8 cellular contexts compared by ENCODE assay signal in the genomic region with DNA sequence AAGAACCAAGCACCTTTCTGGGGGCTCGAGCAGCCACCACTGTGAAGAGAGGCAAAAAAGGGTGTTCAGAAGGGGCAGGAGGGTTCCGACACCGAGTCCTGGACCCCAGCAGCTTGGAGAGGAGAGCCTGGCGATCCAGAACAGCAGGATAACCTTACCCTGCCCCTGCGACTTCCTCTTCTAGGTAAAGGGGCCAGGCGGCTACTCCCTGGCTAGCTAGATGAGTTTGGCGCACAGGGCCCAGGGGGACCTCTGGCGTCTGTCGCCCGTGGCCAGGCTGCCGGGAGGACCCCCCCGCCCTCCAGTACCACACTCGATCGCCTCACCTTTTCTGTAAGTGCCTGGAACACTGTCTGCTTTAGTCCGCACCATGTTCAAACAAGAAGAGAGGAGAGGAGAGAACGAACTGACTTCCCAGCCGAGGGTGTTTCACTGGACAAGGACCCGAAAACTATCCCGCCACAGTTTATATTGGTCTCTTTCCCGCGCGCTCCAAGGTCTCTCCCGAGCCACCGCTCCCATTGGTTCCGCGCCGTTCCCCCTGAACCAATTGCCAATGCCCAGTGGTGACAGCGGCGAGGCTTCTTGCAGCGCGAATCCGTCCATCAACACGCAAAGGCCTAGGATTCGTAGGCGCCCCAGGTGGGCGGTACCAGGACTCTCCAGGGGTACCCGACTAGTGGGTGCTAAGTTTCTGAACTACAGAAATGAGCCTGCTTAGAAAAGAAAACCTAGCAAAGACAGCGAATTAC. TPM values are rescaled to one million over a fixed set of nuclear protein-coding genes. Genes with fewer than 3 reads are reported as not detected.
DNase-seq lines count a peak whose midpoint lies in the region; ATAC-seq, FAIRE-seq and TF ChIP-seq lines count a peak whose summit lies in the region.

TSS of gene PCLAF (minus strand) at position 442 of the 752 bp plus-strand sequence. CDS start at position 372, 70 bp downstream.

- peak; percentile 81 for FAIRE-seq in keratinocyte (lab: Jason Lieb, UNC)

- H3K9me1 ChIP-seq in keratinocyte (ENCODE audit: control insufficient read depth, extremely low read depth, insufficient read depth, low read length), result no peaks in the 10 kb centered on the region

- dilution Hi-C loops in keratinocyte (cut with MboI; ENCODE audit: extremely low pct_ligation_motif_present, low sequenced_read_pairs), result no loop called here

- peak within 1 kb of the TSS; percentile 90 for H2AFZ ChIP-seq in keratinocyte (ENCODE audit: control insufficient read depth, low read length)

- H3K9ac ChIP-seq in keratinocyte (ENCODE audit: control insufficient read depth, extremely low read depth, insufficient read depth, low read length), result peak within 1 kb of the TSS; percentile 82

- peak; percentile 95 for ATAC-seq in HG03439 (IDR thresholded peaks at IDR 0.05; ENCODE audit: unreplicated experiment)

- peak within 1 kb of the TSS; percentile 99 for H3K4me2 ChIP-seq in keratinocyte (ENCODE audit: control insufficient read depth, extremely low read depth, insufficient read depth, low read depth, low read length)

- H4K20me1 ChIP-seq in keratinocyte (ENCODE audit: control insufficient read depth, extremely low read depth, insufficient read depth, low read length), result no peaks in the 10 kb centered on the region

- H3K4me3 ChIP-seq in BE2C (ENCODE audit: low read depth, low read length), result peak within 1 kb of the TSS; percentile 86
- peak within 1 kb of the TSS; percentile 42 to 87 (median 79) for H3K4me3 ChIP-seq in keratinocyte (ENCODE audit: control insufficient read depth in 2 of 3, extremely low read depth in 1 of 3, insufficient read depth in 2 of 3, low read depth in 1 of 3, low read length in 3 of 3)

- DNase-seq in BE2C (peak; percentile 98), GM19238 (ENCODE audit: insufficient read length, low spot score) (peak; percentile 91), NCI-H510A (lab: John Stamatoyannopoulos, UW) (peak; percentile 83), cerebellum (ENCODE audit: low spot score) (peak; percentile 94), keratinocyte (ENCODE audit: low read depth, low spot score) (no peak)
- peak; percentile 87 for DNase-seq in activated CD4-positive, CD25-positive, alpha-beta regulatory T cell treated with anti-CD3 and anti-CD28 coated beads, Interleukin-2, amount 50 U/mL, for 72 hours
- DNase-seq in stimulated activated CD4-positive, alpha-beta T cell treated with anti-CD3 and anti-CD28 coated beads, Interleukin-15, amount 100 ng/mL, for 1 hour (ENCODE audit: low read depth in 1 of 2, low spot score in 1 of 2), result peak; percentile 73 to 79

- no peaks in the 10 kb centered on the region for H3K4me1 ChIP-seq in BE2C
- peaks cover 9% of the 10 kb centered on the region for H3K4me1 ChIP-seq in keratinocyte (ENCODE audit: control insufficient read depth, extremely low read depth, insufficient read depth, low read length)

- H3K9me3 ChIP-seq in BE2C, result no peaks in the 10 kb centered on the region
- no peaks in the 10 kb centered on the region for H3K9me3 ChIP-seq in keratinocyte (ENCODE audit: control insufficient read depth, low read depth, low read length)

- H3K36me3 ChIP-seq in BE2C, result peaks cover 17% of the 10 kb centered on the region
- H3K36me3 ChIP-seq in keratinocyte (ENCODE audit: control insufficient read depth in 2 of 2, extremely low read depth in 1 of 2, insufficient read depth in 2 of 2, low read length in 2 of 2), result no peaks in the 10 kb centered on the region

- peaks cover 12% of the 10 kb centered on the region for H3K79me2 ChIP-seq in keratinocyte (ENCODE audit: control insufficient read depth, insufficient read depth, low read length)

- no peaks in the 10 kb centered on the region for H3K27me3 ChIP-seq in BE2C
- no peaks in the 10 kb centered on the region for H3K27me3 ChIP-seq in keratinocyte (ENCODE audit: control insufficient read depth, extremely low read depth, insufficient read depth, low read length)

- peak within 1 kb of the TSS; percentile 45 for H3K27ac ChIP-seq in keratinocyte (ENCODE audit: control insufficient read depth, insufficient read depth, low read length)

- TF ChIP-seq CTCF in BE2C (IDR thresholded peaks at IDR 0.05; ENCODE audit: low read depth, low read length), result no peak
- TF ChIP-seq CTCF in keratinocyte (optimal IDR thresholded peaks at IDR 0.05 in 1 of 3, IDR thresholded peaks at IDR 0.05 in 1 of 3, conservative IDR thresholded peaks at IDR 0.05 in 1 of 3; ENCODE audit: extremely low read depth in 1 of 3, insufficient read depth in 2 of 3, low read length in 3 of 3), result peak in 1 of 3 experiments; percentile 17

RNA-seq across cellular contexts. Expression of gene PCLAF, which starts in this region (rescaled TPM):
- 4.3 TPM for polyA plus RNA-seq in BE2C (2012; ENCODE audit: insufficient read depth, insufficient read length, low read depth)
- total RNA-seq in cerebellum, result 21.1 TPM
- 11.0 to 55.0 TPM (median 37.7 TPM) in 3 replicates for polyA plus RNA-seq in keratinocyte
- polyA plus RNA-seq in keratinocyte (2011; ENCODE audit: low read depth), result 1.8 TPM
- polyA plus RNA-seq in keratinocyte (2011; cell fraction: cytosol; rRNA removed), result 10.7 and 13.9 TPM in 2 replicates
- 3.5 and 6.9 TPM in 2 replicates for polyA plus RNA-seq in keratinocyte (2011; cell fraction: nucleus; rRNA removed)
- polyA plus RNA-seq in keratinocyte (2012; ENCODE audit: low replicate concordance), result 2.7 and 24.7 TPM in 2 replicates
- polyA minus RNA-seq in keratinocyte, result 4.1 to 12.2 TPM (median 5.7 TPM) in 3 replicates
- polyA minus RNA-seq in keratinocyte (2011; cell fraction: cytosol; rRNA and poly(A)+ RNA removed), result 3.5 TPM
- polyA minus RNA-seq in keratinocyte (2011; cell fraction: nucleus; rRNA and poly(A)+ RNA removed), result 0.62 and 1.4 TPM in 2 replicates
